1 cellular context compared by ENCODE assay signal in the genomic region with DNA sequence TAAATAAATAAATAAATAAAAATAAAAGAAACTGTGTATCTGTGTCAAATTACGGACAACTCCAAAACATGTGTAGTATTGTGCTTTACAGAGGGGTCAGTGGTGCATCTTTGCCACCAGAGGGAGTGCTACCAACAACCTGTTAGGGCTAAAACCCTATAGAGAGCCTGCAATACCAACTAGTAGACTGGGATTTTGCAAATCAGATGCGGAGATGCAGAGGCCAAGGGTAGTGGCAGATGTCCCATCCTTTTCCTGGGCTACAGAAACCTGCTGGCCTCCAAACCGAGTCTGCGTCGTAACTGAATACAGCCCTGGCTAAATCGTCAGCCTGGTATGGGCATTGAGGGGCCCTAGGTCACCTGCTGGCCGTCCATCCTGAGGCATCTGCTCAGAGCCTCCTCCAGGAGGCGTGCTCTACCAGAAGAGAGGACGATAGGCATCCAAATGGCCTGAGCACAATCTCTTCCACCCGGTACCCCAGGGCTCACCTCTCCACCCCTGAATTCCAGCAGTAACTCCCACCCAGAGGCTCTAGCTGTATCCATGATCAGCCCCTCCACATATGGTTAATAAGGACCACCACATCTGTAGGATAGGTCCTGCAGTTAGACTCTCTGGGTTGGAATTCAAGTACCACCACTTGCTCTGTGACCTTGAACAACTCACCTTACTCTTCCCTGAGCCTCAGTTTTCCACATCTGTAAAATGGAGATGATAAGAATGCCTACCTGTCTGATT.
TF ChIP-seq lines count a peak whose summit lies in the region.

No MANE protein-coding gene starts in this region.

TF ChIP-seq in K562, 482 proteins besides CTCF, POLR2A, EP300 and RAD21 (continued from another document):
- TF ChIP-seq, protein P1, sequence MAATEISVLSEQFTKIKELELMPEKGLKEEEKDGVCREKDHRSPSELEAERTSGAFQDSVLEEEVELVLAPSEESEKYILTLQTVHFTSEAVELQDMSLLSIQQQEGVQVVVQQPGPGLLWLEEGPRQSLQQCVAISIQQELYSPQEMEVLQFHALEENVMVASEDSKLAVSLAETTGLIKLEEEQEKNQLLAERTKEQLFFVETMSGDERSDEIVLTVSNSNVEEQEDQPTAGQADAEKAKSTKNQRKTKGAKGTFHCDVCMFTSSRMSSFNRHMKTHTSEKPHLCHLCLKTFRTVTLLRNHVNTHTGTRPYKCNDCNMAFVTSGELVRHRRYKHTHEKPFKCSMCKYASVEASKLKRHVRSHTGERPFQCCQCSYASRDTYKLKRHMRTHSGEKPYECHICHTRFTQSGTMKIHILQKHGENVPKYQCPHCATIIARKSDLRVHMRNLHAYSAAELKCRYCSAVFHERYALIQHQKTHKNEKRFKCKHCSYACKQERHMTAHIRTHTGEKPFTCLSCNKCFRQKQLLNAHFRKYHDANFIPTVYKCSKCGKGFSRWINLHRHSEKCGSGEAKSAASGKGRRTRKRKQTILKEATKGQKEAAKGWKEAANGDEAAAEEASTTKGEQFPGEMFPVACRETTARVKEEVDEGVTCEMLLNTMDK (IDR thresholded peaks at IDR 0.05; ENCODE audit: borderline replicate concordance, insufficient read depth, low read depth, low read length, poor library complexity, severe bottlenecking): peak; percentile 41
- TF ChIP-seq SOX6 (IDR thresholded peaks at IDR 0.05) (peak; percentile 47), SMAD4 (CRISPR knock-in tag; conservative IDR thresholded peaks at IDR 0.05) (0 out of 2 replicates have a peak, but pooled peaks have one; percentile 7), RBM25 (IDR thresholded peaks at IDR 0.05; ENCODE audit: low read depth, low read length, severe bottlenecking) (peak; percentile 94), ZEB2 (IDR thresholded peaks at IDR 0.05) (peak; percentile 47; the same call in 1 of the 2 replicates), SRF (CRISPR knock-in tag; IDR thresholded peaks at IDR 0.05) (peak in 1 of 2 experiments; percentile 64; a peak in 2 of 4 replicates), LARP7 (IDR thresholded peaks at IDR 0.05) (no peak), ZNF408 (CRISPR knock-in tag; IDR thresholded peaks at IDR 0.05; ENCODE audit: low read depth) (no peak), HDGF (IDR thresholded peaks at IDR 0.05) (peak; percentile 59; the same call in 1 of the 2 replicates), BHLHE40 (IDR thresholded peaks at IDR 0.05; ENCODE audit: low read length) (peak; percentile 56; the same call in 1 of the 2 replicates), SMC3 (conservative IDR thresholded peaks at IDR 0.05; ENCODE audit: insufficient read depth, low read depth, low read length) (peak; percentile 23; the same call in 1 of the 2 replicates), HDAC1 (IDR thresholded peaks at IDR 0.05) (peak in 1 of 2 experiments; percentile 53; a peak in 1 of 4 replicates), SRSF1 (IDR thresholded peaks at IDR 0.05; ENCODE audit: low read depth, low read length) (no peak), NR2C1 (IDR thresholded peaks at IDR 0.05) (peak; percentile 78; the same call in 1 of the 2 replicates), NR2C1 (tag; IDR thresholded peaks at IDR 0.05) (no peak), RCOR1 (IDR thresholded peaks at IDR 0.05; ENCODE audit: borderline replicate concordance in 1 of 2, low read depth in 2 of 2, low read length in 2 of 2) (peak in 1 of 2 experiments; percentile 69; a peak in 2 of 4 replicates), KDM1A (IDR thresholded peaks at IDR 0.05) (peak; percentile 74 to 90), NR2C2 (CRISPR knock-in tag; IDR thresholded peaks at IDR 0.05) (no peak), NR2C2 (tag; IDR thresholded peaks at IDR 0.05) (peak; percentile 72), LCOR (CRISPR knock-in tag; IDR thresholded peaks at IDR 0.05) (0 out of 2 replicates have a peak, but pooled peaks have one; percentile 45), ESRRA (IDR thresholded peaks at IDR 0.05; ENCODE audit: borderline replicate concordance, low read depth) (peak; percentile 100), EP400 (IDR thresholded peaks at IDR 0.05) (0 out of 2 replicates have a peak, but pooled peaks have one; percentile 22), SMARCA5 (IDR thresholded peaks at IDR 0.05) (peak; percentile 79), YY1 (IDR thresholded peaks at IDR 0.05; ENCODE audit: borderline replicate concordance in 1 of 3, control insufficient read depth in 1 of 3, extremely low read depth in 1 of 3, insufficient read depth in 3 of 3, insufficient read length in 1 of 3, insufficient replicate concordance in 2 of 3, low read depth in 1 of 3, low read length in 2 of 3) (peak in 1 of 3 experiments; percentile 43), ATF1 (CRISPR knock-in tag; IDR thresholded peaks at IDR 0.05) (no peak), ATF1 (tag; IDR thresholded peaks at IDR 0.05) (no peak), TEAD4 (IDR thresholded peaks at IDR 0.05; ENCODE audit: low read length) (peak; percentile 56; the same call in 1 of the 2 replicates), TEAD4 (CRISPR knock-in tag; IDR thresholded peaks at IDR 0.05; ENCODE audit: borderline replicate concordance) (no peak), TOE1 (IDR thresholded peaks at IDR 0.05; ENCODE audit: borderline replicate concordance) (peak; percentile 38; the same call in 1 of the 2 replicates), TOE1 (CRISPR knock-in tag; IDR thresholded peaks at IDR 0.05; ENCODE audit: borderline replicate concordance, low read depth) (no peak), HDAC2 (IDR thresholded peaks at IDR 0.05) (peak; percentile 92), MTA3 (IDR thresholded peaks at IDR 0.05; ENCODE audit: borderline replicate concordance) (peak; percentile 57; the same call in 1 of the 2 replicates), MYNN (IDR thresholded peaks at IDR 0.05) (peak; percentile 59; the same call in 1 of the 2 replicates), MYNN (CRISPR knock-in tag; IDR thresholded peaks at IDR 0.05) (no peak), BCOR (IDR thresholded peaks at IDR 0.05) (peak; percentile 99), TEAD1 (CRISPR knock-in tag; IDR thresholded peaks at IDR 0.05) (peak in 1 of 2 experiments; percentile 56; a peak in 2 of 4 replicates), PHB (CRISPR knock-in tag; IDR thresholded peaks at IDR 0.05) (no peak), ZNF24 (IDR thresholded peaks at IDR 0.05) (peak; percentile 13; the same call in 1 of the 2 replicates)
- TF ChIP-seq, protein P2, sequence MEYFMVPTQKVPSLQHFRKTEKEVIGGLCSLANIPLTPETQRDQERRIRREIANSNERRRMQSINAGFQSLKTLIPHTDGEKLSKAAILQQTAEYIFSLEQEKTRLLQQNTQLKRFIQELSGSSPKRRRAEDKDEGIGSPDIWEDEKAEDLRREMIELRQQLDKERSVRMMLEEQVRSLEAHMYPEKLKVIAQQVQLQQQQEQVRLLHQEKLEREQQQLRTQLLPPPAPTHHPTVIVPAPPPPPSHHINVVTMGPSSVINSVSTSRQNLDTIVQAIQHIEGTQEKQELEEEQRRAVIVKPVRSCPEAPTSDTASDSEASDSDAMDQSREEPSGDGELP (CRISPR knock-in tag; IDR thresholded peaks at IDR 0.05; ENCODE audit: borderline replicate concordance): peak; percentile 52; the same call in 1 of the 2 replicates
- TF ChIP-seq, protein P3, sequence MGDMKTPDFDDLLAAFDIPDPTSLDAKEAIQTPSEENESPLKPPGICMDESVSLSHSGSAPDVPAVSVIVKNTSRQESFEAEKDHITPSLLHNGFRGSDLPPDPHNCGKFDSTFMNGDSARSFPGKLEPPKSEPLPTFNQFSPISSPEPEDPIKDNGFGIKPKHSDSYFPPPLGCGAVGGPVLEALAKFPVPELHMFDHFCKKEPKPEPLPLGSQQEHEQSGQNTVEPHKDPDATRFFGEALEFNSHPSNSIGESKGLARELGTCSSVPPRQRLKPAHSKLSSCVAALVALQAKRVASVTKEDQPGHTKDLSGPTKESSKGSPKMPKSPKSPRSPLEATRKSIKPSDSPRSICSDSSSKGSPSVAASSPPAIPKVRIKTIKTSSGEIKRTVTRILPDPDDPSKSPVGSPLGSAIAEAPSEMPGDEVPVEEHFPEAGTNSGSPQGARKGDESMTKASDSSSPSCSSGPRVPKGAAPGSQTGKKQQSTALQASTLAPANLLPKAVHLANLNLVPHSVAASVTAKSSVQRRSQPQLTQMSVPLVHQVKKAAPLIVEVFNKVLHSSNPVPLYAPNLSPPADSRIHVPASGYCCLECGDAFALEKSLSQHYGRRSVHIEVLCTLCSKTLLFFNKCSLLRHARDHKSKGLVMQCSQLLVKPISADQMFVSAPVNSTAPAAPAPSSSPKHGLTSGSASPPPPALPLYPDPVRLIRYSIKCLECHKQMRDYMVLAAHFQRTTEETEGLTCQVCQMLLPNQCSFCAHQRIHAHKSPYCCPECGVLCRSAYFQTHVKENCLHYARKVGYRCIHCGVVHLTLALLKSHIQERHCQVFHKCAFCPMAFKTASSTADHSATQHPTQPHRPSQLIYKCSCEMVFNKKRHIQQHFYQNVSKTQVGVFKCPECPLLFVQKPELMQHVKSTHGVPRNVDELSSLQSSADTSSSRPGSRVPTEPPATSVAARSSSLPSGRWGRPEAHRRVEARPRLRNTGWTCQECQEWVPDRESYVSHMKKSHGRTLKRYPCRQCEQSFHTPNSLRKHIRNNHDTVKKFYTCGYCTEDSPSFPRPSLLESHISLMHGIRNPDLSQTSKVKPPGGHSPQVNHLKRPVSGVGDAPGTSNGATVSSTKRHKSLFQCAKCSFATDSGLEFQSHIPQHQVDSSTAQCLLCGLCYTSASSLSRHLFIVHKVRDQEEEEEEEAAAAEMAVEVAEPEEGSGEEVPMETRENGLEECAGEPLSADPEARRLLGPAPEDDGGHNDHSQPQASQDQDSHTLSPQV (IDR thresholded peaks at IDR 0.05): peak; percentile 44; the same call in 1 of the 2 replicates
- TF ChIP-seq, protein P4, sequence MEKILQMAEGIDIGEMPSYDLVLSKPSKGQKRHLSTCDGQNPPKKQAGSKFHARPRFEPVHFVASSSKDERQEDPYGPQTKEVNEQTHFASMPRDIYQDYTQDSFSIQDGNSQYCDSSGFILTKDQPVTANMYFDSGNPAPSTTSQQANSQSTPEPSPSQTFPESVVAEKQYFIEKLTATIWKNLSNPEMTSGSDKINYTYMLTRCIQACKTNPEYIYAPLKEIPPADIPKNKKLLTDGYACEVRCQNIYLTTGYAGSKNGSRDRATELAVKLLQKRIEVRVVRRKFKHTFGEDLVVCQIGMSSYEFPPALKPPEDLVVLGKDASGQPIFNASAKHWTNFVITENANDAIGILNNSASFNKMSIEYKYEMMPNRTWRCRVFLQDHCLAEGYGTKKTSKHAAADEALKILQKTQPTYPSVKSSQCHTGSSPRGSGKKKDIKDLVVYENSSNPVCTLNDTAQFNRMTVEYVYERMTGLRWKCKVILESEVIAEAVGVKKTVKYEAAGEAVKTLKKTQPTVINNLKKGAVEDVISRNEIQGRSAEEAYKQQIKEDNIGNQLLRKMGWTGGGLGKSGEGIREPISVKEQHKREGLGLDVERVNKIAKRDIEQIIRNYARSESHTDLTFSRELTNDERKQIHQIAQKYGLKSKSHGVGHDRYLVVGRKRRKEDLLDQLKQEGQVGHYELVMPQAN (IDR thresholded peaks at IDR 0.05; ENCODE audit: borderline replicate concordance): peak; percentile 28; the same call in 1 of the 2 replicates
- TF ChIP-seq, protein P5, sequence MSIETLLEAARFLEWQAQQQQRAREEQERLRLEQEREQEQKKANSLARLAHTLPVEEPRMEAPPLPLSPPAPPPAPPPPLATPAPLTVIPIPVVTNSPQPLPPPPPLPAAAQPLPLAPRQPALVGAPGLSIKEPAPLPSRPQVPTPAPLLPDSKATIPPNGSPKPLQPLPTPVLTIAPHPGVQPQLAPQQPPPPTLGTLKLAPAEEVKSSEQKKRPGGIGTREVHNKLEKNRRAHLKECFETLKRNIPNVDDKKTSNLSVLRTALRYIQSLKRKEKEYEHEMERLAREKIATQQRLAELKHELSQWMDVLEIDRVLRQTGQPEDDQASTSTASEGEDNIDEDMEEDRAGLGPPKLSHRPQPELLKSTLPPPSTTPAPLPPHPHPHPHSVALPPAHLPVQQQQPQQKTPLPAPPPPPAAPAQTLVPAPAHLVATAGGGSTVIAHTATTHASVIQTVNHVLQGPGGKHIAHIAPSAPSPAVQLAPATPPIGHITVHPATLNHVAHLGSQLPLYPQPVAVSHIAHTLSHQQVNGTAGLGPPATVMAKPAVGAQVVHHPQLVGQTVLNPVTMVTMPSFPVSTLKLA (conservative IDR thresholded peaks at IDR 0.05): peak in 1 of 2 experiments; percentile 36; a peak in 1 of 4 replicates
- TF ChIP-seq, protein P6, sequence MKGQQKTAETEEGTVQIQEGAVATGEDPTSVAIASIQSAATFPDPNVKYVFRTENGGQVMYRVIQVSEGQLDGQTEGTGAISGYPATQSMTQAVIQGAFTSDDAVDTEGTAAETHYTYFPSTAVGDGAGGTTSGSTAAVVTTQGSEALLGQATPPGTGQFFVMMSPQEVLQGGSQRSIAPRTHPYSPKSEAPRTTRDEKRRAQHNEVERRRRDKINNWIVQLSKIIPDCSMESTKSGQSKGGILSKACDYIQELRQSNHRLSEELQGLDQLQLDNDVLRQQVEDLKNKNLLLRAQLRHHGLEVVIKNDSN (CRISPR knock-in tag; IDR thresholded peaks at IDR 0.05): peak; percentile 54; the same call in 1 of the 2 replicates
